In the genomic region with DNA sequence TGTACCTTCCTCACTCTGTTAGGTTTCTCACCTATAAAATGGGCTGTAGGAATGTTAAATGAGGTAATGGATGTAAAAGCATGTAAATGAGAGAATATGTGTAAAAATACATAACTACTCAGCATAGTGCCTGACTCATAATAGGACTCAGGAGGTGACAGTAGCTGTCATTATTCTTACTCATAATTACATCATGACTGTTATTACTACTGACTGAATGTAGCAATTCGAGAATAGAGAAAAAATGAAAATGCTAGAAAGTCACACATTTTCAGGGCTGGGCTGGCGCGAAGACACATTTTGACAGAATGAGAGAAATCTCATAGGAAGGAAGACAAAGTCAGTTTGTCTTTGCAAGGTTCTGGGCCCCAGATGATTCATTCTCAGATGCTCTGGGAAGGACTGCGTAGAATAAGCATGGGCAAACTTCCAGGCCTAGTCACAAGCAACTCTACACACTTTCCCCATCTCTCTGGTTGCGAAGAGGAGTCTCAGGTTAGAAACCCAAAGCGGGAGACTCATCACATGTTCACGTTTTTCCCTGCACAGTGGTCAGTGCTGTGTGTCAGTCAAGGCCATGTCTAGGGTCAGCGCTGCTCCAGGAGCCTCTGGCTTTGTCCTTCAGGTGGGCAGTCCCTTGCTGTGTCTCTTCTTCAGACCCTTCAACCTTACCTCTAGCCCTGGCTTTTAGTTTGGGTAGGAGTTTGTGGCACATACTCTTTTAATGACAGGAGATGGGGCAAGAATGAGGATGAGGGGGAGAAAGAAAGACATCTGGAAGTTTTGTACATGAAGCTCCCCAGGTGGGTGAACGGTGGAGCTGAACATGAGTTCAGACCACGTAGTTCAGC, we compare ENCODE assay signal across 1 cellular context.
TF ChIP-seq lines count a peak whose summit lies in the region.

No MANE protein-coding gene starts in this region.

TF ChIP-seq in GM12878, 131 proteins besides CTCF, POLR2A, EP300 and RAD21 (continued from another document):
- no peak; the same call in none of the 2 replicates for TF ChIP-seq PKNOX1 (IDR thresholded peaks at IDR 0.05)
TF ChIP-seq in GM12878: peak in this region for 27.
